9 cellular contexts compared by ENCODE assay signal in genomic region chr15:88894348-88894818, GRCh38. TPM values are rescaled to one million over a fixed set of nuclear protein-coding genes. Genes with fewer than 3 reads are reported as not detected.
A peak's percentile ranks its signal among the peaks of the same experiment; 100 is the strongest.
DNase-seq lines count a peak whose midpoint lies in the region; ATAC-seq, FAIRE-seq and TF ChIP-seq lines count a peak whose summit lies in the region.
"Had no signal": no experiment of that assay in that cellular context is flagged by ENCODE, and none has a peak within 500 bp of the region (broad histone marks: within the 10 kb centered on the region; RNA-seq: fewer than 3 reads in every experiment).

No MANE protein-coding gene starts in this region.

- ATAC-seq in left ventricle myocardium superior = peak; percentile 26

- no peak overlapping the region for H2AFZ ChIP-seq in OCI-LY7 (ENCODE audit: low read length)

- H3K79me2 ChIP-seq in OCI-LY7 (ENCODE audit: insufficient read depth, low read depth, low read length) = no peaks in the 10 kb centered on the region

- no peaks in the 10 kb centered on the region for H3K36me3 ChIP-seq in OCI-LY7 (ENCODE audit: insufficient read depth, low read length)

- H3K4me3 ChIP-seq in OCI-LY7 (ENCODE audit: low read depth, low read length, poor library complexity, severe bottlenecking) = no peak overlapping the region

- TF ChIP-seq CTCF in D721Med (IDR thresholded peaks at IDR 0.05; ENCODE audit: insufficient read depth, missing control alignments) (peak; percentile 49), OCI-LY7 (conservative IDR thresholded peaks at IDR 0.05; ENCODE audit: low read length) (peak; percentile 72)

- H3K27ac ChIP-seq in OCI-LY7 (ENCODE audit: low read depth, low read length, poor library complexity, severe bottlenecking) = no peak overlapping the region

- no peak for DNase-seq in D721Med (ENCODE audit: insufficient read length, low spot score)
- peak; percentile 87 for DNase-seq in HEK293T (ENCODE audit: extremely low spot score)
- DNase-seq in OCI-LY7 (ENCODE audit: low spot score) = peak; percentile 23
- peak; percentile 77 for DNase-seq in activated gamma-delta T cell treated with anti-CD3 and anti-CD28 coated beads, Interleukin-2, amount 50 U/mL, for 16 hours (ENCODE audit: low read depth)
- DNase-seq in left ventricle myocardium superior = peak; percentile 77
- peak; percentile 67 to 82 for DNase-seq in stimulated activated CD4-positive, alpha-beta T cell treated with anti-CD3 and anti-CD28 coated beads, Interleukin-12 subunit alpha, Interleukin-12 subunit beta, amount 100 ng/mL, for 24 hours (ENCODE audit: low read depth in 2 of 2)
- DNase-seq in T1000 (lab: John Stamatoyannopoulos, UW) = no peak
- DNase-seq in EL = no peak

- POLR2A ChIA-PET in HEK293T (lab: Yijun Ruan, JAX) = no interaction called here
- POLR2A ChIA-PET in OCI-LY7 (lab: Charles Lee) = no interaction called here

- no TSS peak for BruUV-seq in OCI-LY7 (replicated peaks; lab: Mats Ljungman, UMichigan)

- H3K9me3 ChIP-seq in OCI-LY7 (ENCODE audit: low read length) = no peaks in the 10 kb centered on the region

- CTCF ChIA-PET in HEK293T (lab: Yijun Ruan, JAX) = interaction anchor here (2.0 to 2.1 kb wide), 2 partner anchors 11 to 16 kb away, joined by 6 to 10 read pairs; no protein-coding TSS in a partner anchor
- CTCF ChIA-PET in OCI-LY7 (lab: Charles Lee; ENCODE audit: unreplicated experiment) = no interaction called here

- intact Hi-C loops in OCI-LY7 (cut with micrococcal nuclease; ENCODE audit: unreplicated experiment) (no loop called here), left ventricle myocardium superior (cut with micrococcal nuclease) (loop anchor here (10.0 kb wide), 1 partner anchor 280 kb away; no protein-coding TSS in a partner anchor)

- H3K4me2 ChIP-seq in OCI-LY7 (ENCODE audit: low read length) = no peak overlapping the region

- FAIRE-seq in D721Med (lab: Jason Lieb, UNC) = no peak
- FAIRE-seq: TTC549 had no signal

- H3K9me2 ChIP-seq in OCI-LY7 (ENCODE audit: insufficient read depth, low read length) = no peaks in the 10 kb centered on the region

- H3K4me1 ChIP-seq in OCI-LY7 (ENCODE audit: insufficient read depth, low read length, poor library complexity, severe bottlenecking) = peaks cover 3% of the 10 kb centered on the region

- no peaks in the 10 kb centered on the region for H4K20me1 ChIP-seq in OCI-LY7 (ENCODE audit: insufficient read depth, low read length)

TF ChIP-seq in HEK293T, 16 proteins besides CTCF, POLR2A, EP300 and RAD21:
- TF ChIP-seq TARDBP (IDR thresholded peaks at IDR 0.05) = no peak
- TF ChIP-seq L3MBTL2 (conservative IDR thresholded peaks at IDR 0.05) = peak; percentile 71; the same call in 1 of the 2 replicates

RNA-seq across cellular contexts. Expression of gene HAPLN3, which starts 1.0 kb away (rescaled TPM):
- 0.26 and 0.98 TPM in 2 replicates for total RNA-seq in OCI-LY7 (2014; rRNA removed; shearing (Covaris generic))
- total RNA-seq in OCI-LY7 (2022) (0.93 and 2.0 TPM in 2 replicates), left ventricle myocardium superior (2.0 TPM)

RNA-seq across cellular contexts. Expression of gene MFGE8, which starts 18.8 kb away (rescaled TPM):
- total RNA-seq in OCI-LY7 (2014; rRNA removed; shearing (Covaris generic)) = 9.8 and 11.8 TPM in 2 replicates
- total RNA-seq in OCI-LY7 (2022) (70.4 and 78.7 TPM in 2 replicates), left ventricle myocardium superior (322 TPM)

Comparison
In these comparisons a context has a peak if more than half of its experiments do, and no peak if none do; other contexts are left out.
1. DNase-seq: peak in HEK293T (single experiment), OCI-LY7 (single experiment), activated gamma-delta T cell treated with anti-CD3 and anti-CD28 coated beads, Interleukin-2, amount 50 U/mL, for 16 hours (single experiment), left ventricle myocardium superior (single experiment) and stimulated activated CD4-positive, alpha-beta T cell treated with anti-CD3 and anti-CD28 coated beads, Interleukin-12 subunit alpha, Interleukin-12 subunit beta, amount 100 ng/mL, for 24 hours (2 of 2); none in D721Med (single experiment), T1000 (single experiment) and EL (single experiment).